19 cellular contexts compared by ENCODE assay signal in genomic region chr2:162084561-162084960, GRCh38. TPM values are rescaled to one million over a fixed set of nuclear protein-coding genes. Genes with fewer than 3 reads are reported as not detected.
A peak's percentile ranks its signal among the peaks of the same experiment; 100 is the strongest.
DNase-seq lines count a peak whose midpoint lies in the region; ATAC-seq and TF ChIP-seq lines count a peak whose summit lies in the region.
"Had no signal": no experiment of that assay in that cellular context is flagged by ENCODE, and none has a peak within 500 bp of the region (broad histone marks: within the 10 kb centered on the region; RNA-seq: fewer than 3 reads in every experiment).

No MANE protein-coding gene starts in this region.

- intact Hi-C loops in prostate gland (cut with DNase I) (no loop called here), posterior vena cava (cut with DNase I) (no loop called here)

- H3K4me1 ChIP-seq in ACC112 (ENCODE audit: control insufficient read depth, insufficient read depth, low read length, unreplicated experiment) (peaks cover 44% of the 10 kb centered on the region), hepatocyte (ENCODE audit: insufficient read depth) (peaks cover 11% of the 10 kb centered on the region), prostate gland (replicated peaks) (peaks cover 5% of the 10 kb centered on the region)
- H3K4me1 ChIP-seq: A549 had no signal

- no peaks in the 10 kb centered on the region for H3K36me3 ChIP-seq in ACC112 (ENCODE audit: insufficient read depth, low read length)
- H3K36me3 ChIP-seq in hepatocyte (replicated peaks; ENCODE audit: insufficient read depth, low read depth): no peaks in the 10 kb centered on the region
- no peaks in the 10 kb centered on the region for H3K36me3 ChIP-seq in prostate gland

- H3K79me2 ChIP-seq in ACC112 (ENCODE audit: control insufficient read depth, insufficient read depth, low read length, unreplicated experiment) (no peaks in the 10 kb centered on the region), hepatocyte (no peaks in the 10 kb centered on the region)

- H3K4me3 ChIP-seq in ACC112 (ENCODE audit: low read depth, low read length) (no peak overlapping the region), LNCaP clone FGC (ENCODE audit: low read depth, low read length) (no peak overlapping the region), hepatocyte (no peak overlapping the region), prostate gland (no peak overlapping the region)
- H3K4me3 ChIP-seq: A549 had no signal

- no peak for TF ChIP-seq CTCF in LNCaP clone FGC (IDR thresholded peaks at IDR 0.05; ENCODE audit: control insufficient read depth, extremely low read depth, insufficient read depth)
- TF ChIP-seq CTCF in hepatocyte (IDR thresholded peaks at IDR 0.05; ENCODE audit: poor library complexity): no peak
- TF ChIP-seq CTCF in prostate gland (IDR thresholded peaks at IDR 0.05): no peak

- H3K27ac ChIP-seq in ACC112 (ENCODE audit: low read depth, low read length) (peak overlapping the region; percentile 69), hepatocyte (peak overlapping the region; percentile 83), prostate gland (peak overlapping the region in 1 of 2 donors; percentile 67)
- H3K27ac ChIP-seq: A549, RWPE1 had no signal

- H3K27me3 ChIP-seq in ACC112 (ENCODE audit: insufficient read depth, low read length): no peaks in the 10 kb centered on the region
- no peaks in the 10 kb centered on the region for H3K27me3 ChIP-seq in hepatocyte
- H3K27me3 ChIP-seq in prostate gland (replicated peaks; ENCODE audit: insufficient read depth): no peaks in the 10 kb centered on the region

- DNase-seq in LNCaP clone FGC (ENCODE audit: low read depth) (peak; percentile 96), hepatocyte (ENCODE audit: low spot score) (no peak), prostate gland (ENCODE audit: low spot score) (peak; percentile 40), posterior vena cava (ENCODE audit: low spot score) (no peak)
- DNase-seq in activated CD4-positive, alpha-beta T cell treated with anti-CD3 and anti-CD28 coated beads for 4 hours: no peak
- DNase-seq: CD4-positive, CD25-positive, alpha-beta regulatory T cell; DMS79; H9; NCI-H1417 treated with DMSO at 0.1 percent for 48 hours; NCI-H1930; NCI-H2227 treated with DMSO at 0.1 percent for 48 hours; NCI-H510A; NK-92 treated with Interleukin-12 subunit alpha and Interleukin-12 subunit beta, amount 100 ng/mL, for 24 hours; SIG-M5 had no signal

- H2AFZ ChIP-seq in ACC112 (ENCODE audit: low read length, unreplicated experiment) (no peak overlapping the region), hepatocyte (no peak overlapping the region)

- H3K9me3 ChIP-seq in hepatocyte (ENCODE audit: low read depth): no peaks in the 10 kb centered on the region
- no peaks in the 10 kb centered on the region for H3K9me3 ChIP-seq in prostate gland

- no peak for TF ChIP-seq POLR2A in prostate gland (IDR thresholded peaks at IDR 0.05)

- H3K9me2 ChIP-seq in hepatocyte (replicated peaks; ENCODE audit: insufficient read depth): no peaks in the 10 kb centered on the region

- WGBS in hepatocyte (ENCODE audit: low lambda C conversion rate, missing lambda C conversion rate): 23% methylated on average over 2 of the region's 2 CpGs
- 23% methylated on average over 2 of the region's 2 CpGs for WGBS in prostate gland

- H4K20me1 ChIP-seq in hepatocyte (ENCODE audit: insufficient read depth, poor library complexity, severe bottlenecking): no peaks in the 10 kb centered on the region

- H3K4me2 ChIP-seq in hepatocyte: no peak overlapping the region
- H3K4me2 ChIP-seq: A549 had no signal

- no peak for ATAC-seq in GM21619 (IDR thresholded peaks at IDR 0.05; ENCODE audit: unreplicated experiment)
- ATAC-seq: A549 had no signal

RNA-seq across cellular contexts. Expression of gene DPP4, which starts 10.5 kb away (rescaled TPM):
- total RNA-seq in hepatocyte: 218 and 256 TPM in 2 replicates
- polyA plus RNA-seq in hepatocyte: 147 and 149 TPM in 2 replicates
- total RNA-seq in prostate gland: 10 to 100 TPM; 36.8 to 76.0 TPM
- total RNA-seq in posterior vena cava: 1 to 10 TPM; 2.4 to 5.1 TPM
- total RNA-seq: HT1080 had no signal

Comparison
In these comparisons a context has a peak if more than half of its experiments do, and no peak if none do; other contexts are left out.
1. DNase-seq: peak in LNCaP clone FGC (single experiment) and prostate gland (single experiment); none in hepatocyte (single experiment), activated CD4-positive, alpha-beta T cell treated with anti-CD3 and anti-CD28 coated beads for 4 hours (0 of 2) and posterior vena cava (single experiment).
2. RNA of gene DPP4, which starts 10.5 kb away (total RNA-seq): 218 to 256 TPM in hepatocyte and 36.8 to 76.0 TPM in prostate gland; 2.4 to 5.1 TPM in posterior vena cava; every median in the first group is over 4 times any median in the second.